ENCODE assay signal across 26 cellular contexts in genomic region chr4:171626554-171626953, GRCh38.
"Had no signal": no experiment of that assay in that cellular context is flagged by ENCODE, and none has a peak within 500 bp of the region (broad histone marks: within the 10 kb centered on the region; RNA-seq: fewer than 3 reads in every experiment).

No MANE protein-coding gene starts in this region.

- H3K27ac Mint-ChIP-seq: dendritic cell treated with granulocyte-macrophage colony-stimulating factor and Interleukin-4, amounts not matched to agents 40 ng/mL and 50 ng/mL, for 4 days; effector memory CD8-positive, alpha-beta T cell; endodermal cell; mesothelial cell of epicardium; naive B cell; naive thymus-derived CD8-positive, alpha-beta T cell had no signal

- H3K4me2 ChIP-seq: hepatocyte had no signal

- H3K9me3 Mint-ChIP-seq: dendritic cell treated with granulocyte-macrophage colony-stimulating factor and Interleukin-4, amounts not matched to agents 40 ng/mL and 50 ng/mL, for 4 days; endodermal cell had no signal

- H3K9me3 ChIP-seq: colonic mucosa, esophagus muscularis mucosa, gastroesophageal sphincter, heart left ventricle, lower lobe of right lung, mucosa of descending colon had no signal

- H3K4me3 Mint-ChIP-seq: dendritic cell treated with granulocyte-macrophage colony-stimulating factor and Interleukin-4, amounts not matched to agents 40 ng/mL and 50 ng/mL, for 4 days; effector memory CD8-positive, alpha-beta T cell; endodermal cell; mesothelial cell of epicardium; naive B cell; naive thymus-derived CD8-positive, alpha-beta T cell had no signal

- H3K27ac ChIP-seq: colonic mucosa, epithelial cell of prostate, esophagus muscularis mucosa, foreskin keratinocyte, gastroesophageal sphincter, heart left ventricle, hepatocyte, left lung, lower lobe of right lung had no signal

- H3K4me3 ChIP-seq: colonic mucosa, esophagus muscularis mucosa, gastroesophageal sphincter, heart left ventricle, hepatocyte, left lung, lower lobe of right lung, mucosa of descending colon had no signal

- H2AFZ ChIP-seq: hepatocyte had no signal

- H3K27me3 ChIP-seq: colonic mucosa, esophagus muscularis mucosa, foreskin keratinocyte, gastroesophageal sphincter, heart left ventricle, hepatocyte, left lung had no signal

- FAIRE-seq: endometrium, frontal cortex, islet of Langerhans, keratinocyte had no signal

- H3K36me3 ChIP-seq: colonic mucosa, esophagus muscularis mucosa, gastroesophageal sphincter, heart left ventricle, left lung, lower lobe of right lung had no signal

- H3K4me1 ChIP-seq: colonic mucosa, esophagus muscularis mucosa, foreskin keratinocyte, gastroesophageal sphincter, heart left ventricle, left lung, lower lobe of right lung had no signal

- DNase-seq: colonic mucosa; cortex of kidney; effector CD8-positive, alpha-beta T cell; effector memory CD8-positive, alpha-beta T cell; endodermal cell; foreskin keratinocyte; heart left ventricle; hypothalamus; left cardiac atrium; left lung; left ventricle myocardium superior; lower lobe of right lung; mesenchymal stem cell; mucosa of descending colon; naive B cell; naive thymus-derived CD8-positive, alpha-beta T cell had no signal

- H3K36me3 Mint-ChIP-seq: mesothelial cell of epicardium; naive B cell; naive thymus-derived CD8-positive, alpha-beta T cell had no signal

- ATAC-seq: effector memory CD8-positive, alpha-beta T cell; foreskin keratinocyte; gastroesophageal sphincter; heart left ventricle; left cardiac atrium; left lung; left ventricle myocardium superior; lower lobe of right lung; mucosa of descending colon; naive thymus-derived CD8-positive, alpha-beta T cell had no signal

- H3K27me3 Mint-ChIP-seq: dendritic cell treated with granulocyte-macrophage colony-stimulating factor and Interleukin-4, amounts not matched to agents 40 ng/mL and 50 ng/mL, for 4 days; effector memory CD8-positive, alpha-beta T cell; naive thymus-derived CD8-positive, alpha-beta T cell had no signal

- H3K79me2 ChIP-seq: hepatocyte had no signal
